Comparison of ENCODE assay signal across 8 cellular contexts in genomic region chr5:172932313-172933017, GRCh38. TPM values are rescaled to one million over a fixed set of nuclear protein-coding genes. Genes with fewer than 3 reads are reported as not detected.
DNase-seq lines count a peak whose midpoint lies in the region; ATAC-seq, FAIRE-seq and TF ChIP-seq lines count a peak whose summit lies in the region.

No MANE protein-coding gene starts in this region.

- H3K9me3 ChIP-seq in DND-41 (ENCODE audit: insufficient read depth, low read length, severe bottlenecking): no peaks in the 10 kb centered on the region
- H3K9me3 ChIP-seq in HepG2 (ENCODE audit: low read length): no peaks in the 10 kb centered on the region

- peaks cover 14% of the 10 kb centered on the region for H3K36me3 Mint-ChIP-seq in central memory CD8-positive, alpha-beta T cell (ENCODE audit: insufficient read depth)

- no peak overlapping the region for H3K27ac Mint-ChIP-seq in central memory CD8-positive, alpha-beta T cell (ENCODE audit: low read depth)

- H3K4me3 ChIP-seq in DND-41 (ENCODE audit: low read depth in 1 of 2, low read length in 2 of 2) (no peak overlapping the region), HepG2 (replicated peaks in 1 of 3; ENCODE audit: insufficient read depth in 1 of 3, low read depth in 2 of 3, low read length in 3 of 3) (no peak overlapping the region)

- DNase-seq in DND-41 (peak; percentile 49), H4 (ENCODE audit: low spot score) (peak; percentile 61), NCI-H1694 (lab: John Stamatoyannopoulos, UW) (peak; percentile 12), HepG2 (ENCODE audit: low spot score) (peak; percentile 23), GOT3 (lab: John Stamatoyannopoulos, UW) (no peak)
- peak; percentile 65 to 68 for DNase-seq in activated CD4-positive, alpha-beta T cell treated with anti-CD3 and anti-CD28 coated beads for 24 hours (ENCODE audit: low read depth in 2 of 2)
- DNase-seq in central memory CD8-positive, alpha-beta T cell (ENCODE audit: low spot score in 2 of 2): peak; percentile 46 to 63
- DNase-seq in stimulated activated CD4-positive, alpha-beta T cell treated with anti-CD3 and anti-CD28 coated beads, Interleukin-4, amount 100 ng/mL, for 24 hours: peak; percentile 71

- peaks cover 39% of the 10 kb centered on the region for H3K36me3 ChIP-seq in DND-41 (ENCODE audit: insufficient read depth, low read length)
- peaks cover 21 to 47% of the 10 kb centered on the region in 2 experiments for H3K36me3 ChIP-seq in HepG2 (replicated peaks in 1 of 2; ENCODE audit: control insufficient read depth in 1 of 2, insufficient read depth in 2 of 2, low read length in 2 of 2)

- in situ Hi-C loops in HepG2 (cut with HindIII; ENCODE audit: extremely low pct_ligation_motif_present, low pct_unique_long_range_greater_than_20kb): no loop called here

- TF ChIP-seq CTCF in DND-41 (IDR thresholded peaks at IDR 0.05; ENCODE audit: borderline replicate concordance, extremely low read depth, low read length, poor library complexity, severe bottlenecking) (peak; percentile 86), HepG2 (CRISPR knock-in tag; IDR thresholded peaks at IDR 0.05) (peak; percentile 95)

- H2AFZ ChIP-seq in DND-41 (ENCODE audit: low read depth, low read length) (no peak overlapping the region), HepG2 (ENCODE audit: low read length) (no peak overlapping the region)

- 21% methylated on average over 17 of the region's 22 CpGs for WGBS in HepG2 (ENCODE audit: low lambda C conversion rate)

- no peaks in the 10 kb centered on the region for H3K9me3 Mint-ChIP-seq in central memory CD8-positive, alpha-beta T cell

- CTCF ChIA-PET in HepG2 (lab: Yijun Ruan, JAX; ENCODE audit: low intra/inter-chr PET ratio, low total read pairs): interaction anchor here (1.3 to 2.7 kb wide), 3 partner anchors 218 to 226 kb away, joined by 6 to 66 read pairs (median 7); no protein-coding TSS in a partner anchor

- no peak overlapping the region for H3K4me3 Mint-ChIP-seq in central memory CD8-positive, alpha-beta T cell

- H3K9ac ChIP-seq in DND-41 (ENCODE audit: low read depth, low read length): no peak overlapping the region
- no peak overlapping the region for H3K9ac ChIP-seq in HepG2 (ENCODE audit: insufficient read depth, low read depth, low read length)

- peaks cover 9% of the 10 kb centered on the region for H3K4me1 Mint-ChIP-seq in central memory CD8-positive, alpha-beta T cell

- no peaks in the 10 kb centered on the region for H3K79me2 ChIP-seq in DND-41 (ENCODE audit: insufficient read depth, low read length)
- H3K79me2 ChIP-seq in HepG2 (ENCODE audit: insufficient read depth, low read length): no peaks in the 10 kb centered on the region

- H3K27me3 Mint-ChIP-seq in central memory CD8-positive, alpha-beta T cell: no peaks in the 10 kb centered on the region

- no peak for FAIRE-seq in HepG2 (lab: Jason Lieb, UNC)

- POLR2A ChIA-PET in HepG2 (lab: Yijun Ruan, JAX): interaction anchor here (1.9 kb wide), 1 partner anchor 218 kb away, joined by 4 read pairs; no protein-coding TSS in a partner anchor

- TF ChIP-seq POLR2A in HepG2 (IDR thresholded peaks at IDR 0.05; ENCODE audit: insufficient read depth in 1 of 2, low read depth in 2 of 2, low read length in 2 of 2): no peak

- no TSS peak for BruUV-seq in HepG2 (replicated peaks; lab: Mats Ljungman, UMichigan)

- ATAC-seq in DND-41 (ENCODE audit: insufficient read depth, low read depth) (peak; percentile 78), HepG2 (peak; percentile 91)
- ATAC-seq in central memory CD8-positive, alpha-beta T cell (replicated peaks; ENCODE audit: extremely low read depth, poor library complexity, severe bottlenecking): peak; percentile 86

- H3K4me2 ChIP-seq in DND-41 (ENCODE audit: insufficient read depth, low read length) (no peak overlapping the region), HepG2 (ENCODE audit: low read depth, low read length) (no peak overlapping the region)

- H4K20me1 ChIP-seq in DND-41 (ENCODE audit: insufficient read depth, low read length): no peaks in the 10 kb centered on the region
- H4K20me1 ChIP-seq in HepG2 (ENCODE audit: insufficient read depth, low read length): no peaks in the 10 kb centered on the region

- peak; percentile 94 for TF ChIP-seq RAD21 in HepG2 (CRISPR knock-in tag; IDR thresholded peaks at IDR 0.05)

- intact Hi-C loops in HepG2 (cut with micrococcal nuclease; ENCODE audit: unreplicated experiment): loop anchor here (1.0 kb wide), 1 partner anchor 219 kb away; no protein-coding TSS in a partner anchor

- H3K4me1 ChIP-seq in DND-41 (ENCODE audit: insufficient read depth, low read length): no peaks in the 10 kb centered on the region
- no peaks in the 10 kb centered on the region for H3K4me1 ChIP-seq in HepG2 (ENCODE audit: insufficient read depth, low read length)

- TF ChIP-seq EP300 in HepG2 (IDR thresholded peaks at IDR 0.05; ENCODE audit: low read depth in 2 of 2, low read length in 2 of 2): no peak
- no peak for TF ChIP-seq EP300 in HepG2 (CRISPR knock-in tag; IDR thresholded peaks at IDR 0.05; ENCODE audit: borderline replicate concordance)

- H3K27ac ChIP-seq in DND-41 (ENCODE audit: low read length) (no peak overlapping the region), HepG2 (ENCODE audit: extremely low read length, insufficient read depth, low read length) (no peak overlapping the region)

- H3K27me3 ChIP-seq in DND-41 (ENCODE audit: insufficient read depth, low read length, poor library complexity): no peaks in the 10 kb centered on the region
- H3K27me3 ChIP-seq in HepG2 (ENCODE audit: control insufficient read depth in 1 of 2, insufficient read depth in 2 of 2, low read length in 2 of 2): no peaks in the 10 kb centered on the region

TF ChIP-seq in HepG2, 621 proteins besides CTCF, POLR2A, EP300 and RAD21 (continues in another document):
- TF ChIP-seq PHB2 (IDR thresholded peaks at IDR 0.05; ENCODE audit: partially characterized antibody): no peak

RNA-seq across cellular contexts. Expression of gene RPL26L1, which starts 26.8 kb away (rescaled TPM):
- 102 and 152 TPM in 2 replicates for total RNA-seq in H4 (2014; rRNA removed; shearing (Covaris generic))
- 83.6 and 107 TPM in 2 replicates for total RNA-seq in HepG2 (2016; rRNA removed; fragmentation: Illumina TruSeq; extraction: Trizol)
- 33.3 and 37.4 TPM in 2 replicates for total RNA-seq in HepG2 (2016; cell fraction: cytosol; rRNA removed; fragmentation: Illumina TruSeq; extraction: Trizol; ENCODE audit: low read depth)
- 76.9 and 117 TPM in 2 replicates for total RNA-seq in HepG2 (2016; cell fraction: insoluble cytoplasmic fraction; rRNA removed; fragmentation: Illumina TruSeq; extraction: Trizol)
- 30.1 and 30.8 TPM in 2 replicates for total RNA-seq in HepG2 (2016; cell fraction: membrane; rRNA removed; fragmentation: Illumina TruSeq; extraction: Trizol)
- total RNA-seq in HepG2 (2016; cell fraction: nucleus; rRNA removed; fragmentation: Illumina TruSeq; extraction: Trizol): 29.9 and 31.6 TPM in 2 replicates
- polyA plus RNA-seq in HepG2 (2011; rRNA removed): 60.0 and 61.2 TPM in 2 replicates
- polyA plus RNA-seq in HepG2 (2011; cell fraction: cytosol; rRNA removed): 63.1 and 67.2 TPM in 2 replicates
- 19.5 and 21.3 TPM in 2 replicates for polyA plus RNA-seq in HepG2 (2011; cell fraction: nucleus; rRNA removed)
- polyA plus RNA-seq in HepG2 (2012): 45.5 and 54.3 TPM in 2 replicates
- polyA plus RNA-seq in HepG2 (2016; cell fraction: cytosol; fragmentation: Illumina TruSeq; extraction: Trizol; ENCODE audit: low read depth): 32.2 and 38.5 TPM in 2 replicates
- 125 and 151 TPM in 2 replicates for polyA plus RNA-seq in HepG2 (2016; cell fraction: insoluble cytoplasmic fraction; fragmentation: Illumina TruSeq; extraction: Trizol; ENCODE audit: low read depth)
- polyA plus RNA-seq in HepG2 (2016; cell fraction: membrane; fragmentation: Illumina TruSeq; extraction: Trizol; ENCODE audit: low read depth): 30.7 and 36.9 TPM in 2 replicates
- 58.3 and 63.6 TPM in 2 replicates for polyA plus RNA-seq in HepG2 (2016; cell fraction: nucleus; fragmentation: Illumina TruSeq; extraction: Trizol; ENCODE audit: insufficient read depth, low read depth)
- polyA minus RNA-seq in HepG2 (2011; rRNA and poly(A)+ RNA removed; ENCODE audit: low replicate concordance): 31.1 and 88.5 TPM in 2 replicates
- polyA minus RNA-seq in HepG2 (2011; cell fraction: cytosol; rRNA and poly(A)+ RNA removed): 12.4 and 13.4 TPM in 2 replicates
- polyA minus RNA-seq in HepG2 (2011; cell fraction: nucleus; rRNA and poly(A)+ RNA removed): 6.7 and 7.5 TPM in 2 replicates

RNA-seq across cellular contexts. Expression of gene ATP6V0E1, which starts 51.1 kb away (rescaled TPM):
- total RNA-seq in H4 (2014; rRNA removed; shearing (Covaris generic)): 304 and 321 TPM in 2 replicates
- total RNA-seq in HepG2 (2016; rRNA removed; fragmentation: Illumina TruSeq; extraction: Trizol): 121 and 143 TPM in 2 replicates
- 42.6 and 60.2 TPM in 2 replicates for total RNA-seq in HepG2 (2016; cell fraction: cytosol; rRNA removed; fragmentation: Illumina TruSeq; extraction: Trizol; ENCODE audit: low read depth)
- 133 and 156 TPM in 2 replicates for total RNA-seq in HepG2 (2016; cell fraction: insoluble cytoplasmic fraction; rRNA removed; fragmentation: Illumina TruSeq; extraction: Trizol)
- total RNA-seq in HepG2 (2016; cell fraction: membrane; rRNA removed; fragmentation: Illumina TruSeq; extraction: Trizol): 107 and 116 TPM in 2 replicates
- 95.8 and 110 TPM in 2 replicates for total RNA-seq in HepG2 (2016; cell fraction: nucleus; rRNA removed; fragmentation: Illumina TruSeq; extraction: Trizol)
- 215 TPM in 2 replicates for polyA plus RNA-seq in HepG2 (2011; rRNA removed)
- 78.6 and 139 TPM in 2 replicates for polyA plus RNA-seq in HepG2 (2011; cell fraction: cytosol; rRNA removed)
- 23.8 and 34.6 TPM in 2 replicates for polyA plus RNA-seq in HepG2 (2011; cell fraction: nucleus; rRNA removed)
- polyA plus RNA-seq in HepG2 (2012): 174 and 183 TPM in 2 replicates
- 84.5 and 116 TPM in 2 replicates for polyA plus RNA-seq in HepG2 (2016; cell fraction: cytosol; fragmentation: Illumina TruSeq; extraction: Trizol; ENCODE audit: low read depth)
- polyA plus RNA-seq in HepG2 (2016; cell fraction: insoluble cytoplasmic fraction; fragmentation: Illumina TruSeq; extraction: Trizol; ENCODE audit: low read depth): 157 and 171 TPM in 2 replicates
- 138 and 160 TPM in 2 replicates for polyA plus RNA-seq in HepG2 (2016; cell fraction: membrane; fragmentation: Illumina TruSeq; extraction: Trizol; ENCODE audit: low read depth)
- polyA plus RNA-seq in HepG2 (2016; cell fraction: nucleus; fragmentation: Illumina TruSeq; extraction: Trizol; ENCODE audit: insufficient read depth, low read depth): 222 and 234 TPM in 2 replicates
- polyA minus RNA-seq in HepG2 (2011; rRNA and poly(A)+ RNA removed; ENCODE audit: low replicate concordance): 128 and 158 TPM in 2 replicates
- 39.6 and 40.0 TPM in 2 replicates for polyA minus RNA-seq in HepG2 (2011; cell fraction: cytosol; rRNA and poly(A)+ RNA removed)
- polyA minus RNA-seq in HepG2 (2011; cell fraction: nucleus; rRNA and poly(A)+ RNA removed): 19.4 and 38.8 TPM in 2 replicates
